In genomic region chr14:91140672-91141071, GRCh38 we compare ENCODE assay signal across 9 cellular contexts. TPM values are rescaled to one million over a fixed set of nuclear protein-coding genes. Genes with fewer than 3 reads are reported as not detected.
A peak's percentile ranks its signal among the peaks of the same experiment; 100 is the strongest.
DNase-seq lines count a peak whose midpoint lies in the region; ATAC-seq and TF ChIP-seq lines count a peak whose summit lies in the region.
"Had no signal": no experiment of that assay in that cellular context is flagged by ENCODE, and none has a peak within 500 bp of the region (broad histone marks: within the 10 kb centered on the region; RNA-seq: fewer than 3 reads in every experiment).

No MANE protein-coding gene starts in this region.

- no peak overlapping the region for H3K4ac ChIP-seq in neuronal stem cell (ENCODE audit: low read length)

- H2BK120ac ChIP-seq in neuronal stem cell (ENCODE audit: low read depth, low read length), result no peak overlapping the region

- H3K36me3 ChIP-seq in neuronal stem cell (replicated peaks in 1 of 2; ENCODE audit: control insufficient read depth in 2 of 2, insufficient read depth in 2 of 2, low read length in 2 of 2), result peaks cover 0 to 15% of the 10 kb centered on the region in 2 donors

- H3K9me3 ChIP-seq in neuronal stem cell (replicated peaks in 1 of 2; ENCODE audit: control insufficient read depth in 2 of 2, insufficient read depth in 1 of 2, low read depth in 1 of 2, low read length in 2 of 2), result no peaks in the 10 kb centered on the region
- H3K9me3 ChIP-seq: BLaER1 treated with 17β-estradiol and CSF1 and Interleukin-3, amounts not matched to agents 10 nM and 100 nM had no signal

- intact Hi-C loops in Right ventricle myocardium inferior (cut with DNase I), result no loop called here

- H3K27me3 ChIP-seq in neuronal stem cell (ENCODE audit: control insufficient read depth in 3 of 3, insufficient read depth in 3 of 3, low read depth in 1 of 3, low read length in 3 of 3), result no peaks in the 10 kb centered on the region
- H3K27me3 ChIP-seq: BLaER1 treated with 17β-estradiol and CSF1 and Interleukin-3, amounts not matched to agents 10 nM and 100 nM had no signal

- no CpG with 5 or more reads among the region's 3 CpGs for WGBS in neuronal stem cell (ENCODE audit: extremely low coverage in 2 of 2, insufficient read length in 2 of 2, insufficient replicate concordance in 1 of 2), 2 donors

- no peak overlapping the region for H3K23ac ChIP-seq in neuronal stem cell (ENCODE audit: low read depth, low read length, poor library complexity)

- no peak overlapping the region for H2AK5ac ChIP-seq in neuronal stem cell (ENCODE audit: low read depth, low read length)

- TF ChIP-seq CTCF in LNCaP clone FGC (IDR thresholded peaks at IDR 0.05; ENCODE audit: control insufficient read depth, extremely low read depth, insufficient read depth), result peak; percentile 53

- H3K18ac ChIP-seq in neuronal stem cell (ENCODE audit: low read length), result no peak overlapping the region

- no peak for ATAC-seq in Right ventricle myocardium inferior

- H4K8ac ChIP-seq in neuronal stem cell (ENCODE audit: low read depth, low read length), result no peak overlapping the region

- no peaks in the 10 kb centered on the region for H3K79me1 ChIP-seq in neuronal stem cell (ENCODE audit: low read depth, low read length)

- H3K9ac ChIP-seq in neuronal stem cell (ENCODE audit: low read depth, low read length, poor library complexity), result no peak overlapping the region
- H3K9ac ChIP-seq: BLaER1 treated with 17β-estradiol and CSF1 and Interleukin-3, amounts not matched to agents 10 nM and 100 nM had no signal

- no peak overlapping the region for H4K91ac ChIP-seq in neuronal stem cell (ENCODE audit: low read depth, low read length, poor library complexity)

- H2BK12ac ChIP-seq in neuronal stem cell (ENCODE audit: low read length), result no peak overlapping the region

- H2AFZ ChIP-seq in neuronal stem cell (ENCODE audit: low read length), result no peak overlapping the region

- no peak overlapping the region for H2BK5ac ChIP-seq in neuronal stem cell (ENCODE audit: low read length)

- no peak overlapping the region for H2BK15ac ChIP-seq in neuronal stem cell (ENCODE audit: low read length)

- H3K4me3 ChIP-seq in LNCaP clone FGC (ENCODE audit: low read depth, low read length) (no peak overlapping the region), neuronal stem cell (ENCODE audit: low read length in 2 of 2) (no peak overlapping the region)
- H3K4me3 ChIP-seq: BLaER1 treated with 17β-estradiol and CSF1 and Interleukin-3, amounts not matched to agents 10 nM and 100 nM had no signal

- peak; percentile 41 for DNase-seq in DMS79 treated with DMSO at 0.1 percent for 48 hours (lab: John Stamatoyannopoulos, UW)
- DNase-seq in DMS79 (lab: John Stamatoyannopoulos, UW), result no peak
- DNase-seq in LNCaP clone FGC (ENCODE audit: low read depth), result no peak
- peak; percentile 55 for DNase-seq in cerebellar cortex (ENCODE audit: low spot score)
- DNase-seq in neuronal stem cell (ENCODE audit: low spot score), result peak; percentile 15
- no peak for DNase-seq in foreskin melanocyte
- no peak for DNase-seq in NCI-H1048 (lab: John Stamatoyannopoulos, UW)
- DNase-seq in Right ventricle myocardium inferior (ENCODE audit: missing footprints), result no peak

- no peak overlapping the region for H3K27ac ChIP-seq in neuronal stem cell (replicated peaks; ENCODE audit: low read length)

- H3K4me1 ChIP-seq in neuronal stem cell (ENCODE audit: control insufficient read depth in 2 of 2, insufficient read depth in 1 of 2, low read depth in 1 of 2, low read length in 2 of 2), result peaks cover 0 to 5% of the 10 kb centered on the region in 2 donors

- H3K4me2 ChIP-seq in neuronal stem cell (ENCODE audit: insufficient read depth, low read length, poor library complexity, severe bottlenecking), result no peak overlapping the region

- H3K14ac ChIP-seq in neuronal stem cell (ENCODE audit: low read length), result no peak overlapping the region

RNA-seq across cellular contexts. Expression of gene DGLUCY, which starts 26.8 kb away (rescaled TPM):
- polyA plus RNA-seq in neuronal stem cell (2013, experiment 1 of 2), result 31.3 TPM
- polyA plus RNA-seq in neuronal stem cell (2013, experiment 2 of 2), result 30.4 TPM
- 202 TPM for total RNA-seq in Right ventricle myocardium inferior

Comparison
In these comparisons a context has a peak if more than half of its experiments do, and no peak if none do; other contexts are left out.
1. DNase-seq: peak in DMS79 treated with DMSO at 0.1 percent for 48 hours (single experiment), cerebellar cortex (single experiment) and neuronal stem cell (single experiment); none in DMS79 (single experiment), LNCaP clone FGC (single experiment), foreskin melanocyte (single experiment), NCI-H1048 (single experiment) and Right ventricle myocardium inferior (single experiment).